1 cellular context compared by ENCODE assay signal in genomic region chr19:45092747-45093678, GRCh38.
TF ChIP-seq lines count a peak whose summit lies in the region.

Gene PPP1R37, plus strand, starts transcription at chr19:45093179. Its CDS starts 147 bp downstream, at chr19:45093326.

TF ChIP-seq in HepG2, 621 proteins besides CTCF, POLR2A, EP300 and RAD21 (continued from another document and continues in another):
- TF ChIP-seq ZNF280D (CRISPR knock-in tag; IDR thresholded peaks at IDR 0.05) (no peak), ZNF335 (CRISPR knock-in tag; IDR thresholded peaks at IDR 0.05) (peak; percentile 37; the same call in 1 of the 2 replicates), FOXO1 (CRISPR knock-in tag; IDR thresholded peaks at IDR 0.05) (no peak), JUN (CRISPR knock-in tag; IDR thresholded peaks at IDR 0.05) (peak; percentile 62; the same call in 1 of the 2 replicates), ZSCAN31 (CRISPR knock-in tag; IDR thresholded peaks at IDR 0.05; ENCODE audit: low read depth) (peak; percentile 52; the same call in 1 of the 2 replicates), MLLT10 (CRISPR knock-in tag; IDR thresholded peaks at IDR 0.05) (no peak), ZSCAN21 (CRISPR knock-in tag; IDR thresholded peaks at IDR 0.05; ENCODE audit: borderline replicate concordance) (no peak), PRDM4 (CRISPR knock-in tag; IDR thresholded peaks at IDR 0.05; ENCODE audit: borderline replicate concordance) (no peak), PHB2 (IDR thresholded peaks at IDR 0.05; ENCODE audit: partially characterized antibody) (no peak), ZFP36 (IDR thresholded peaks at IDR 0.05; ENCODE audit: borderline replicate concordance, low read depth, low read length, partially characterized antibody) (no peak), ZFP62 (CRISPR knock-in tag; IDR thresholded peaks at IDR 0.05) (no peak), KDM3A (CRISPR knock-in tag; IDR thresholded peaks at IDR 0.05; ENCODE audit: low read depth) (peak; percentile 40; the same call in 1 of the 2 replicates), ZUFSP (CRISPR knock-in tag; IDR thresholded peaks at IDR 0.05; ENCODE audit: borderline replicate concordance) (no peak), KLF6 (CRISPR knock-in tag; IDR thresholded peaks at IDR 0.05) (peak; percentile 35; the same call in 1 of the 2 replicates), HMGXB4 (CRISPR knock-in tag; IDR thresholded peaks at IDR 0.05; ENCODE audit: borderline replicate concordance in 1 of 2, low read depth in 1 of 2) (peak; percentile 90 to 93), HNF1B (CRISPR knock-in tag; IDR thresholded peaks at IDR 0.05) (peak; percentile 86), ZNF660 (CRISPR knock-in tag; IDR thresholded peaks at IDR 0.05; ENCODE audit: borderline replicate concordance, low read depth) (no peak), ZNF609 (CRISPR knock-in tag; IDR thresholded peaks at IDR 0.05; ENCODE audit: borderline replicate concordance) (no peak), CBX1 (IDR thresholded peaks at IDR 0.05; ENCODE audit: low read depth) (peak; percentile 63), ZBTB49 (CRISPR knock-in tag; IDR thresholded peaks at IDR 0.05; ENCODE audit: borderline replicate concordance) (no peak), DR1 (CRISPR knock-in tag; IDR thresholded peaks at IDR 0.05) (peak; percentile 43; the same call in 1 of the 2 replicates), HNF1A (IDR thresholded peaks at IDR 0.05; ENCODE audit: low read depth) (no peak), HNF1A (CRISPR knock-in tag; IDR thresholded peaks at IDR 0.05; ENCODE audit: borderline replicate concordance) (peak; percentile 42; the same call in 1 of the 2 replicates), ZNF17 (CRISPR knock-in tag; IDR thresholded peaks at IDR 0.05) (no peak; the same call in 1 of the 2 replicates), RORA (CRISPR knock-in tag; IDR thresholded peaks at IDR 0.05) (no peak), ETV6 (CRISPR knock-in tag; conservative IDR thresholded peaks at IDR 0.05) (no peak; the same call in 1 of the 2 replicates), NBN (conservative IDR thresholded peaks at IDR 0.05) (no peak), SPEN (CRISPR knock-in tag; IDR thresholded peaks at IDR 0.05; ENCODE audit: low read depth) (peak; percentile 95), E2F2 (CRISPR knock-in tag; IDR thresholded peaks at IDR 0.05; ENCODE audit: borderline replicate concordance) (no peak; the same call in 1 of the 2 replicates), MXI1 (IDR thresholded peaks at IDR 0.05; ENCODE audit: borderline replicate concordance, low read depth, low read length) (peak; percentile 13; the same call in 2 of the 3 replicates)
